In the genomic region with DNA sequence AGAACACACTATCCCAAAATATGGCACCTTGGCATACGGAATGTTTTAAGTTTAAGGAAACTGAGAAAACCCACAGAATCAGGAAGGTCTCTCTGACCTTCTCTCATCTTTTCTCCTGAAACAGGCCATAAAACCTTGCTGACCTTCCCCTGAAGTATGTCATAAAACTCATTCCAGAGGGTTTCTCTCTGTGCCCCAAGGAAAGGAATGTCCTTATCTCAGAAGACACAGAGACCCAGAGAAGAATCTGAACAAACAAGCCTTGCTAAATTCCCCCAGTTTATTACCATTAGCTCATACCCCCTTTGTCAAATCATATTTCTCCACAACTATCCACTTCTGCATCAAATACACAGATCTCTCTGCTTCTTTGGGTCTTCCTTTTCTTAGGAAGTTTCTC, we compare ENCODE assay signal across 1 cellular context.
A peak's percentile ranks its signal among the peaks of the same experiment; 100 is the strongest.
TF ChIP-seq lines count a peak whose summit lies in the region.

No MANE protein-coding gene starts in this region.

TF ChIP-seq in K562, 482 proteins besides CTCF, POLR2A, EP300 and RAD21 (continued from another document):
- TF ChIP-seq CBFA2T2 (conservative IDR thresholded peaks at IDR 0.05) (0 out of 2 replicates have a peak, but pooled peaks have one; percentile 15), ZNF347 (CRISPR knock-in tag; IDR thresholded peaks at IDR 0.05; ENCODE audit: low read depth) (no peak), CC2D1A (IDR thresholded peaks at IDR 0.05) (no peak), SRSF1 (IDR thresholded peaks at IDR 0.05; ENCODE audit: low read depth, low read length) (no peak), KLF1 (tag; IDR thresholded peaks at IDR 0.05) (no peak), WHSC1 (IDR thresholded peaks at IDR 0.05; ENCODE audit: low read length) (no peak), MAFK (IDR thresholded peaks at IDR 0.05; ENCODE audit: low read length) (no peak), CCAR2 (IDR thresholded peaks at IDR 0.05; ENCODE audit: low read depth, low read length) (no peak), DIDO1 (tag; IDR thresholded peaks at IDR 0.05; ENCODE audit: low read depth) (no peak), ZNF584 (CRISPR knock-in tag; IDR thresholded peaks at IDR 0.05; ENCODE audit: low read depth) (no peak), NFRKB (IDR thresholded peaks at IDR 0.05; ENCODE audit: low read depth) (no peak), SIRT6 (IDR thresholded peaks at IDR 0.05; ENCODE audit: low read depth, low read length) (no peak)
- TF ChIP-seq, protein P1, sequence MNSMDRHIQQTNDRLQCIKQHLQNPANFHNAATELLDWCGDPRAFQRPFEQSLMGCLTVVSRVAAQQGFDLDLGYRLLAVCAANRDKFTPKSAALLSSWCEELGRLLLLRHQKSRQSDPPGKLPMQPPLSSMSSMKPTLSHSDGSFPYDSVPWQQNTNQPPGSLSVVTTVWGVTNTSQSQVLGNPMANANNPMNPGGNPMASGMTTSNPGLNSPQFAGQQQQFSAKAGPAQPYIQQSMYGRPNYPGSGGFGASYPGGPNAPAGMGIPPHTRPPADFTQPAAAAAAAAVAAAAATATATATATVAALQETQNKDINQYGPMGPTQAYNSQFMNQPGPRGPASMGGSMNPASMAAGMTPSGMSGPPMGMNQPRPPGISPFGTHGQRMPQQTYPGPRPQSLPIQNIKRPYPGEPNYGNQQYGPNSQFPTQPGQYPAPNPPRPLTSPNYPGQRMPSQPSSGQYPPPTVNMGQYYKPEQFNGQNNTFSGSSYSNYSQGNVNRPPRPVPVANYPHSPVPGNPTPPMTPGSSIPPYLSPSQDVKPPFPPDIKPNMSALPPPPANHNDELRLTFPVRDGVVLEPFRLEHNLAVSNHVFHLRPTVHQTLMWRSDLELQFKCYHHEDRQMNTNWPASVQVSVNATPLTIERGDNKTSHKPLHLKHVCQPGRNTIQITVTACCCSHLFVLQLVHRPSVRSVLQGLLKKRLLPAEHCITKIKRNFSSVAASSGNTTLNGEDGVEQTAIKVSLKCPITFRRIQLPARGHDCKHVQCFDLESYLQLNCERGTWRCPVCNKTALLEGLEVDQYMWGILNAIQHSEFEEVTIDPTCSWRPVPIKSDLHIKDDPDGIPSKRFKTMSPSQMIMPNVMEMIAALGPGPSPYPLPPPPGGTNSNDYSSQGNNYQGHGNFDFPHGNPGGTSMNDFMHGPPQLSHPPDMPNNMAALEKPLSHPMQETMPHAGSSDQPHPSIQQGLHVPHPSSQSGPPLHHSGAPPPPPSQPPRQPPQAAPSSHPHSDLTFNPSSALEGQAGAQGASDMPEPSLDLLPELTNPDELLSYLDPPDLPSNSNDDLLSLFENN (IDR thresholded peaks at IDR 0.05; ENCODE audit: low read depth in 2 of 2, low read length in 2 of 2) = no peak
